In the genomic region with DNA sequence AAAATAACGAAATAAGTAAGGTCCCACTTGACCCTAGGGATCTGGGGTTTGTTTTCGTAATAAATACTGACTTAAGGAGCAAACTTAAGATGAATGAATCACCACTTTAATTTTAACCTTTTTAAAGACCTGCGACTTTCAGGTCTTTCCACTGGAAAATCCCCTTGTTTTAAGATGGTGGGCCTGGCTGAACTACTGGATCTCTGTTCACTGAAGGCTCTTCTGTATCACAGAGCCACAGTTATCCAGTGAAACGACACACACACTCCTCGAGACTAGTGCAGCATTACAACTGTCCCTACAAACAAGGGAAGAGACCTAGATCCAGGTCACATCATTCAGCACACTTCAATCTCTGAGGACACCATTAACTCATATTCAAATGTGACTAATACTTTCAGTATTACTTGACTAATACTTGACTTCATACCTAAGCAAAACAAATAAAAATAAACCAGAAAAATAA, we compare ENCODE assay signal across 21 cellular contexts.
DNase-seq lines count a peak whose midpoint lies in the region; ATAC-seq, FAIRE-seq and TF ChIP-seq lines count a peak whose summit lies in the region.
"Had no signal": no experiment of that assay in that cellular context is flagged by ENCODE, and none has a peak within 500 bp of the region (broad histone marks: within the 10 kb centered on the region; RNA-seq: fewer than 3 reads in every experiment).

No MANE protein-coding gene starts in this region.

- no peak for TF ChIP-seq CTCF in bronchial epithelial cell (IDR thresholded peaks at IDR 0.05; ENCODE audit: insufficient read depth, low read length, severe bottlenecking)

- H3K4me3 Mint-ChIP-seq in activated CD8-positive, alpha-beta T cell treated with anti-CD3 and anti-CD28 coated beads, Interleukin-2, amount 10 ng/mL, durations not matched to agents 7 days and 5 days = no peak overlapping the region
- H3K4me3 Mint-ChIP-seq: activated CD8-positive, alpha-beta memory T cell treated with anti-CD3 and anti-CD28 coated beads, Interleukin-2, amount 10 ng/mL, durations not matched to agents 7 days and 5 days; endodermal cell; T-helper 17 cell had no signal

- no peak overlapping the region for H3K4me3 ChIP-seq in bronchial epithelial cell (ENCODE audit: low read depth, low read length)

- FAIRE-seq in bronchial epithelial cell (lab: Jason Lieb, UNC) (no peak), frontal cortex (lab: Jason Lieb, UNC) (no peak)
- FAIRE-seq: GM12891, H54 had no signal

- DNase-seq in bronchial epithelial cell (ENCODE audit: low read depth) (peak; percentile 31), frontal cortex (ENCODE audit: low spot score in 2 of 2) (no peak), NCI-H510A treated with DMSO at 0.1 percent for 48 hours (lab: John Stamatoyannopoulos, UW) (no peak), ecto neural progenitor cell (ENCODE audit: low spot score) (no peak)
- no peak for DNase-seq in activated CD8-positive, alpha-beta T cell treated with anti-CD3 and anti-CD28 coated beads, Interleukin-2, amount 10 ng/mL, durations not matched to agents 7 days and 5 days
- DNase-seq: activated CD8-positive, alpha-beta memory T cell treated with anti-CD3 and anti-CD28 coated beads, Interleukin-2, amount 10 ng/mL, durations not matched to agents 7 days and 5 days; activated gamma-delta T cell; anterior cingulate cortex; Caco-2; EL; endodermal cell; foreskin fibroblast; NCI-H2227 treated with DMSO at 0.1 percent for 48 hours; right cardiac atrium; T-helper 17 cell had no signal

- CTCF ChIA-PET in activated CD8-positive, alpha-beta T cell treated with anti-CD3 and anti-CD28 coated beads, Interleukin-2, amount 10 ng/mL, durations not matched to agents 7 days and 5 days (lab: Charles Lee) = no interaction called here

- H3K27me3 ChIP-seq in bronchial epithelial cell (ENCODE audit: control insufficient read depth, insufficient read depth, low read length) = no peaks in the 10 kb centered on the region

- no peaks in the 10 kb centered on the region for H3K9me3 Mint-ChIP-seq in activated CD8-positive, alpha-beta T cell treated with anti-CD3 and anti-CD28 coated beads, Interleukin-2, amount 10 ng/mL, durations not matched to agents 7 days and 5 days (ENCODE audit: insufficient read depth)
- H3K9me3 Mint-ChIP-seq: endodermal cell had no signal

- ATAC-seq in GM18519 (IDR thresholded peaks at IDR 0.05; ENCODE audit: low FRiP score, unreplicated experiment) (peak; percentile 73), GM21515 (IDR thresholded peaks at IDR 0.05; ENCODE audit: unreplicated experiment) (peak; percentile 41), HG03108 (IDR thresholded peaks at IDR 0.05; ENCODE audit: unreplicated experiment) (peak; percentile 47)
- ATAC-seq in activated CD8-positive, alpha-beta T cell treated with anti-CD3 and anti-CD28 coated beads, Interleukin-2, amount 10 ng/mL, durations not matched to agents 7 days and 5 days = no peak
- ATAC-seq: activated CD8-positive, alpha-beta memory T cell treated with anti-CD3 and anti-CD28 coated beads, Interleukin-2, amount 10 ng/mL, durations not matched to agents 7 days and 5 days; right cardiac atrium; Right ventricle myocardium inferior; T-helper 17 cell had no signal

- no peaks in the 10 kb centered on the region for H3K36me3 Mint-ChIP-seq in activated CD8-positive, alpha-beta T cell treated with anti-CD3 and anti-CD28 coated beads, Interleukin-2, amount 10 ng/mL, durations not matched to agents 7 days and 5 days (ENCODE audit: low read depth)
- H3K36me3 Mint-ChIP-seq: activated CD8-positive, alpha-beta memory T cell treated with anti-CD3 and anti-CD28 coated beads, Interleukin-2, amount 10 ng/mL, durations not matched to agents 7 days and 5 days had no signal

- H3K4me1 Mint-ChIP-seq in activated CD8-positive, alpha-beta T cell treated with anti-CD3 and anti-CD28 coated beads, Interleukin-2, amount 10 ng/mL, durations not matched to agents 7 days and 5 days (ENCODE audit: low read depth) = no peaks in the 10 kb centered on the region
- H3K4me1 Mint-ChIP-seq: activated CD8-positive, alpha-beta memory T cell treated with anti-CD3 and anti-CD28 coated beads, Interleukin-2, amount 10 ng/mL, durations not matched to agents 7 days and 5 days; T-helper 17 cell had no signal

- H3K36me3 ChIP-seq in bronchial epithelial cell (ENCODE audit: control insufficient read depth, insufficient read depth, low read length) = no peaks in the 10 kb centered on the region

- peaks cover 3% of the 10 kb centered on the region for H3K27me3 Mint-ChIP-seq in activated CD8-positive, alpha-beta T cell treated with anti-CD3 and anti-CD28 coated beads, Interleukin-2, amount 10 ng/mL, durations not matched to agents 7 days and 5 days (ENCODE audit: low read depth)
- H3K27me3 Mint-ChIP-seq: T-helper 17 cell had no signal

- POLR2A ChIA-PET in activated CD8-positive, alpha-beta T cell treated with anti-CD3 and anti-CD28 coated beads, Interleukin-2, amount 10 ng/mL, durations not matched to agents 7 days and 5 days (lab: Charles Lee) = no interaction called here

- no peak overlapping the region for H3K27ac Mint-ChIP-seq in activated CD8-positive, alpha-beta T cell treated with anti-CD3 and anti-CD28 coated beads, Interleukin-2, amount 10 ng/mL, durations not matched to agents 7 days and 5 days
- H3K27ac Mint-ChIP-seq: activated CD8-positive, alpha-beta memory T cell treated with anti-CD3 and anti-CD28 coated beads, Interleukin-2, amount 10 ng/mL, durations not matched to agents 7 days and 5 days; endodermal cell; T-helper 17 cell had no signal
